8 cellular contexts compared by ENCODE assay signal in genomic region chr1:28112388-28113311, GRCh38. TPM values are rescaled to one million over a fixed set of nuclear protein-coding genes. Genes with fewer than 3 reads are reported as not detected.
DNase-seq lines count a peak whose midpoint lies in the region; ATAC-seq, FAIRE-seq and TF ChIP-seq lines count a peak whose summit lies in the region.

No MANE protein-coding gene starts in this region.

- POLR2A ChIA-PET in H1 (lab: Charles Lee; ENCODE audit: partially characterized antibody): interaction anchor here (1.4 kb wide), 1 partner anchor 21 kb away, joined by 3 read pairs; no protein-coding TSS in a partner anchor

- FAIRE-seq in H1 (lab: Jason Lieb, UNC) (no peak), pancreas (lab: Jason Lieb, UNC) (no peak)

- H3K9me3 Mint-ChIP-seq in stimulated activated naive B cell treated with anti-CD40 and anti-IgM and Interleukin-4, amounts not matched to agents 10 μg/mL and 1 μg/mL and 100 μg/mL, for 72 hours: peaks cover 0 to 4% of the 10 kb centered on the region in 2 donors

- H3K14ac ChIP-seq in H1 (ENCODE audit: insufficient read length): no peak overlapping the region

- H3K18ac ChIP-seq in H1 (ENCODE audit: extremely low read depth, low read length): no peak overlapping the region

- no peaks in the 10 kb centered on the region for H3K27me3 ChIP-seq in H1 (replicated peaks in 1 of 4; ENCODE audit: control insufficient read depth in 3 of 4, extremely low read depth in 1 of 4, insufficient read depth in 3 of 4, low read length in 3 of 4)
- H3K27me3 ChIP-seq in pancreas: no peaks in the 10 kb centered on the region
- no peaks in the 10 kb centered on the region for H3K27me3 ChIP-seq in vagina

- H3K9ac ChIP-seq in H1 (replicated peaks in 1 of 4; ENCODE audit: extremely low read depth in 1 of 4, low read depth in 3 of 4, low read length in 3 of 4): no peak overlapping the region

- H3K36me3 ChIP-seq in H1 (ENCODE audit: control insufficient read depth in 2 of 4, insufficient read depth in 4 of 4, low read length in 3 of 4): no peaks in the 10 kb centered on the region
- H3K36me3 ChIP-seq in pancreas: no peaks in the 10 kb centered on the region
- no peaks in the 10 kb centered on the region for H3K36me3 ChIP-seq in vagina

- H4K8ac ChIP-seq in H1 (ENCODE audit: extremely low read depth, insufficient read depth, low read length): no peak overlapping the region; the same call in 1 of the 2 replicates

- DNase-seq in GM12865 (ENCODE audit: low read depth) (peak; percentile 73), NCI-H69 (lab: John Stamatoyannopoulos, UW) (peak; percentile 6), H1 (ENCODE audit: low read depth in 1 of 2, low spot score in 2 of 2) (no peak), pancreas (peak in 1 of 6 donors; percentile 32), vagina (ENCODE audit: extremely low spot score in 2 of 2) (no peak)
- no peak for DNase-seq in stimulated activated naive B cell treated with anti-CD40 and anti-IgM and Interleukin-4, amounts not matched to agents 10 μg/mL and 1 μg/mL and 100 μg/mL, for 72 hours

- no peak overlapping the region for H3K4me2 ChIP-seq in H1 (ENCODE audit: insufficient read depth in 1 of 2, low read depth in 2 of 2, low read length in 2 of 2)

- no peaks in the 10 kb centered on the region for H3K36me3 Mint-ChIP-seq in stimulated activated naive B cell treated with anti-CD40 and anti-IgM and Interleukin-4, amounts not matched to agents 10 μg/mL and 1 μg/mL and 100 μg/mL, for 72 hours

- H3K23me2 ChIP-seq in H1 (ENCODE audit: low read depth, low read length): 0 out of 2 replicates have a peak, but pooled peaks cover 1% of the 10 kb centered on the region

- no peaks in the 10 kb centered on the region for H3K79me2 ChIP-seq in H1 (ENCODE audit: control insufficient read depth in 1 of 2, insufficient read depth in 2 of 2, low read length in 2 of 2)

- no peak overlapping the region; the same call in 1 of the 2 replicates for H3K27ac ChIP-seq in H1 (ENCODE audit: low read depth, low read length)
- H3K27ac ChIP-seq in pancreas: no peak overlapping the region
- H3K27ac ChIP-seq in vagina: no peak overlapping the region

- TF ChIP-seq POLR2A in H1 (IDR thresholded peaks at IDR 0.05; ENCODE audit: control extremely low read depth in 1 of 2, low read depth in 2 of 2, low read length in 2 of 2) (no peak), vagina (IDR thresholded peaks at IDR 0.05) (no peak)

- peak; percentile 35 for TF ChIP-seq CTCF in GM12865 (IDR thresholded peaks at IDR 0.05; ENCODE audit: insufficient read depth, low read depth, low read length, missing control alignments)
- peak; percentile 25 to 65 (median 33) for TF ChIP-seq CTCF in H1 (IDR thresholded peaks at IDR 0.05; ENCODE audit: control extremely low read depth in 1 of 3, insufficient read depth in 1 of 3, low read depth in 1 of 3, low read length in 3 of 3)
- TF ChIP-seq CTCF in pancreas (IDR thresholded peaks at IDR 0.05): no peak
- TF ChIP-seq CTCF in vagina (IDR thresholded peaks at IDR 0.05): no peak

- H3K56ac ChIP-seq in H1 (replicated peaks; ENCODE audit: insufficient read length, low read depth, low read length): no peak overlapping the region

- TF ChIP-seq RAD21 in H1 (IDR thresholded peaks at IDR 0.05 in 1 of 2, conservative IDR thresholded peaks at IDR 0.05 in 1 of 2; ENCODE audit: low read depth in 2 of 2, low read length in 2 of 2): peak; percentile 47 to 64

- no peaks in the 10 kb centered on the region for H4K20me1 ChIP-seq in H1 (replicated peaks in 1 of 2; ENCODE audit: control insufficient read depth in 1 of 2, insufficient read depth in 2 of 2, low read length in 2 of 2)

- H3K4me3 ChIP-seq in GM12865 (ENCODE audit: low read depth, low read length): no peak overlapping the region
- no peak overlapping the region for H3K4me3 ChIP-seq in H1 (ENCODE audit: extremely low read depth in 1 of 4, insufficient read depth in 2 of 4, low read depth in 3 of 4, low read length in 4 of 4)
- no peak overlapping the region for H3K4me3 ChIP-seq in pancreas
- H3K4me3 ChIP-seq in vagina: no peak overlapping the region

- no peak overlapping the region for H4K91ac ChIP-seq in H1 (replicated peaks; ENCODE audit: insufficient read length, low read length)

- peak overlapping the region; percentile 79; the same call in 1 of the 2 replicates for H2AFZ ChIP-seq in H1 (ENCODE audit: low read length)

- H3K27me3 Mint-ChIP-seq in stimulated activated naive B cell treated with anti-CD40 and anti-IgM and Interleukin-4, amounts not matched to agents 10 μg/mL and 1 μg/mL and 100 μg/mL, for 72 hours: peaks cover 0 to 5% of the 10 kb centered on the region in 2 donors

- no peak overlapping the region for H3K4me3 Mint-ChIP-seq in stimulated activated naive B cell treated with anti-CD40 and anti-IgM and Interleukin-4, amounts not matched to agents 10 μg/mL and 1 μg/mL and 100 μg/mL, for 72 hours

- 81% methylated on average over 6 of the region's 6 CpGs; no CpG with 5 or more reads in 1 of the 2 experiments for WGBS in H1 (ENCODE audit: extremely low coverage in 1 of 2, insufficient coverage in 1 of 2, insufficient read length in 1 of 2, insufficient replicate concordance in 2 of 2, low coverage in 1 of 2, low lambda C conversion rate in 2 of 2, missing lambda C conversion rate in 1 of 2), 2 experiments
- 75 to 79% methylated on average over 6 of the region's 6 CpGs for WGBS in pancreas, 2 donors

- no peak overlapping the region for H2BK15ac ChIP-seq in H1 (ENCODE audit: low read length)

- TF ChIP-seq EP300 in H1 (IDR thresholded peaks at IDR 0.05; ENCODE audit: borderline replicate concordance in 1 of 2, low read depth in 2 of 2, low read length in 2 of 2): no peak

- CTCF ChIA-PET in H1 (lab: Charles Lee; ENCODE audit: partially characterized antibody): interaction anchor here (0.6 to 5.6 kb wide), 23 partner anchors 8 to 324 kb away, joined by 3 to 80 read pairs (median 4); partner anchors contain the start of gene EYA3

- H3K27ac Mint-ChIP-seq in stimulated activated naive B cell treated with anti-CD40 and anti-IgM and Interleukin-4, amounts not matched to agents 10 μg/mL and 1 μg/mL and 100 μg/mL, for 72 hours: no peak overlapping the region

- intact Hi-C loops in pancreas (cut with DNase I) (no loop called here), vagina (cut with DNase I) (no loop called here)

- no peak overlapping the region for H3K4ac ChIP-seq in H1 (replicated peaks; ENCODE audit: insufficient read length, low read depth, low read length)

- peak in 3 of 4 donors; percentile 29 to 65 (median 58) for ATAC-seq in pancreas
- ATAC-seq in HG03457 (IDR thresholded peaks at IDR 0.05; ENCODE audit: unreplicated experiment): no peak
- no peak for ATAC-seq in stimulated activated naive B cell treated with anti-CD40 and anti-IgM and Interleukin-4, amounts not matched to agents 10 μg/mL and 1 μg/mL and 100 μg/mL, for 72 hours (replicated peaks)
- ATAC-seq in HG02610 (IDR thresholded peaks at IDR 0.05; ENCODE audit: unreplicated experiment): no peak

- H3K4me1 Mint-ChIP-seq in stimulated activated naive B cell treated with anti-CD40 and anti-IgM and Interleukin-4, amounts not matched to agents 10 μg/mL and 1 μg/mL and 100 μg/mL, for 72 hours: peaks cover 16 to 30% of the 10 kb centered on the region in 2 donors

- no peak overlapping the region for H3K23ac ChIP-seq in H1 (ENCODE audit: insufficient read length)

- H3K9me3 ChIP-seq in H1 (ENCODE audit: insufficient read depth in 2 of 2, low read depth in 1 of 2, low read length in 1 of 2): no peaks in the 10 kb centered on the region
- H3K9me3 ChIP-seq in pancreas: no peaks in the 10 kb centered on the region
- H3K9me3 ChIP-seq in vagina: no peaks in the 10 kb centered on the region

- no peaks in the 10 kb centered on the region for H3K79me1 ChIP-seq in H1 (ENCODE audit: low read depth, low read length)

- H3K4me1 ChIP-seq in H1 (replicated peaks in 1 of 4; ENCODE audit: control insufficient read depth in 3 of 4, insufficient read depth in 4 of 4, low read length in 3 of 4) (no peaks in the 10 kb centered on the region), pancreas (no peaks in the 10 kb centered on the region), vagina (no peaks in the 10 kb centered on the region)

- no peak overlapping the region for H2BK12ac ChIP-seq in H1 (ENCODE audit: low read depth, low read length)

- no peak overlapping the region for H2BK20ac ChIP-seq in H1 (ENCODE audit: low read length)

- H2BK120ac ChIP-seq in H1 (replicated peaks; ENCODE audit: low read depth, low read length): no peak overlapping the region

- no peak overlapping the region for H2AK5ac ChIP-seq in H1 (ENCODE audit: low read depth, low read length)

- no peak overlapping the region for H2BK5ac ChIP-seq in H1 (ENCODE audit: low read depth, low read length)

- H4K5ac ChIP-seq in H1 (ENCODE audit: insufficient read length, low read depth, low read length): no peak overlapping the region

TF ChIP-seq in H1, 55 proteins besides CTCF, POLR2A, EP300 and RAD21:
- TF ChIP-seq YY1 (IDR thresholded peaks at IDR 0.05; ENCODE audit: low read depth, low read length) (no peak), SRF (IDR thresholded peaks at IDR 0.05; ENCODE audit: low read depth, low read length) (no peak), KDM4A (IDR thresholded peaks at IDR 0.05; ENCODE audit: low read depth, low read length, severe bottlenecking) (no peak), NRF1 (IDR thresholded peaks at IDR 0.05; ENCODE audit: low read depth, low read length) (no peak), SUZ12 (IDR thresholded peaks at IDR 0.05; ENCODE audit: low read length) (no peak)

RNA-seq across cellular contexts. Expression of gene EYA3, which starts 24.2 kb away (rescaled TPM):
- 33.9 and 34.2 TPM in 2 replicates for total RNA-seq in H1 (2021; fragmentation: NEBNext Ultra II Directional; extraction: Animal tissue kit (Norgen Biotek cat#: 25700))
- polyA plus RNA-seq in H1 (2011; rRNA removed): 7.9 and 15.0 TPM in 2 replicates
- 12.3 TPM for polyA plus RNA-seq in H1 (2011; cell fraction: cytosol; rRNA removed)
- 15.5 TPM for polyA plus RNA-seq in H1 (2011; cell fraction: nucleus; rRNA removed)
- polyA plus RNA-seq in H1 (2012, experiment 1 of 2): 10.7 to 15.4 TPM (median 13.7 TPM) in 4 replicates
- 1.1 TPM for polyA plus RNA-seq in H1 (2012, experiment 2 of 2)
- polyA plus RNA-seq in H1 (2013, experiment 1 of 2): 14.1 TPM
- polyA plus RNA-seq in H1 (2013, experiment 2 of 2): 13.6 TPM
- polyA minus RNA-seq in H1 (2011; rRNA and poly(A)+ RNA removed): 47.5 and 69.4 TPM in 2 replicates
- polyA minus RNA-seq in H1 (2011; cell fraction: cytosol; rRNA and poly(A)+ RNA removed): 17.5 TPM
- polyA minus RNA-seq in H1 (2011; cell fraction: nucleus; rRNA and poly(A)+ RNA removed): 24.7 TPM
- 10 to 100 TPM in 2 of 6 donors, 1 to 10 TPM in 4; 6.0 to 14.6 (median 8.3) TPM for total RNA-seq in pancreas
- 1 to 10 TPM; 3.4 to 4.6 TPM for polyA plus RNA-seq in pancreas
- 16.0 TPM for total RNA-seq in vagina

Comparison
In these comparisons a context has a peak if more than half of its experiments do, and no peak if none do; other contexts are left out.
1. DNase-seq: peak in GM12865 (single experiment) and NCI-H69 (single experiment); none in H1 (0 of 2), vagina (0 of 2) and stimulated activated naive B cell treated with anti-CD40 and anti-IgM and Interleukin-4, amounts not matched to agents 10 μg/mL and 1 μg/mL and 100 μg/mL, for 72 hours (single experiment).
2. CTCF ChIP-seq: peak in GM12865 (single experiment) and H1 (3 of 3); none in pancreas (0 of 4) and vagina (0 of 3).
3. ATAC-seq: peak in pancreas (3 of 4); none in HG03457 (single experiment), stimulated activated naive B cell treated with anti-CD40 and anti-IgM and Interleukin-4, amounts not matched to agents 10 μg/mL and 1 μg/mL and 100 μg/mL, for 72 hours (0 of 2) and HG02610 (single experiment).